In genomic region chr17:75629157-75629556, GRCh38 we compare ENCODE assay signal across 18 cellular contexts. TPM values are rescaled to one million over a fixed set of nuclear protein-coding genes. Genes with fewer than 3 reads are reported as not detected.
DNase-seq lines count a peak whose midpoint lies in the region; ATAC-seq, FAIRE-seq and TF ChIP-seq lines count a peak whose summit lies in the region.
"Had no signal": no experiment of that assay in that cellular context is flagged by ENCODE, and none has a peak within 500 bp of the region (broad histone marks: within the 10 kb centered on the region; RNA-seq: fewer than 3 reads in every experiment).

No MANE protein-coding gene starts in this region.

- H3K9me2 ChIP-seq in OCI-LY7 (ENCODE audit: insufficient read depth, low read length) = no peaks in the 10 kb centered on the region

- TF ChIP-seq CTCF in HepG2 (CRISPR knock-in tag; IDR thresholded peaks at IDR 0.05) = no peak
- TF ChIP-seq CTCF in right lobe of liver (IDR thresholded peaks at IDR 0.05) = no peak
- peak; percentile 21; the same call in 1 of the 2 replicates for TF ChIP-seq CTCF in WERI-Rb-1 (IDR thresholded peaks at IDR 0.05; ENCODE audit: low read depth, low read length)
- no peak for TF ChIP-seq CTCF in OCI-LY7 (conservative IDR thresholded peaks at IDR 0.05; ENCODE audit: low read length)

- TF ChIP-seq POLR2A in HepG2 (IDR thresholded peaks at IDR 0.05; ENCODE audit: insufficient read depth in 1 of 2, low read depth in 2 of 2, low read length in 2 of 2) (no peak), right lobe of liver (IDR thresholded peaks at IDR 0.05) (no peak)

- H3K4me1 ChIP-seq in HepG2 (ENCODE audit: insufficient read depth, low read length) (peaks cover 17% of the 10 kb centered on the region), right lobe of liver (peaks cover 0 to 16% (median 7%) of the 10 kb centered on the region in 4 donors), neuronal stem cell (ENCODE audit: control insufficient read depth in 2 of 2, insufficient read depth in 1 of 2, low read depth in 1 of 2, low read length in 2 of 2) (peaks cover 11 to 13% of the 10 kb centered on the region in 2 donors), OCI-LY7 (ENCODE audit: insufficient read depth, low read length, poor library complexity, severe bottlenecking) (peaks cover 31% of the 10 kb centered on the region)

- no peak overlapping the region for H3K9ac ChIP-seq in HepG2 (ENCODE audit: insufficient read depth, low read depth, low read length)
- H3K9ac ChIP-seq in neuronal stem cell (ENCODE audit: low read depth, low read length, poor library complexity) = no peak overlapping the region

- no peak for TF ChIP-seq EP300 in HepG2 (IDR thresholded peaks at IDR 0.05; ENCODE audit: low read depth in 2 of 2, low read length in 2 of 2)
- TF ChIP-seq EP300 in HepG2 (CRISPR knock-in tag; IDR thresholded peaks at IDR 0.05; ENCODE audit: borderline replicate concordance) = no peak

- no peak overlapping the region for H4K8ac ChIP-seq in neuronal stem cell (ENCODE audit: low read depth, low read length)

- no peak overlapping the region for H3K4ac ChIP-seq in neuronal stem cell (ENCODE audit: low read length)

- H4K20me1 ChIP-seq in HepG2 (ENCODE audit: insufficient read depth, low read length) (peaks cover 4% of the 10 kb centered on the region; the same call in 1 of the 2 replicates), OCI-LY7 (ENCODE audit: insufficient read depth, low read length) (no peaks in the 10 kb centered on the region)

- no peak for DNase-seq in HepG2 (ENCODE audit: low spot score)
- no peak for DNase-seq in right lobe of liver
- DNase-seq in WERI-Rb-1 = peak; percentile 30
- DNase-seq in neuronal stem cell (ENCODE audit: low spot score) = no peak
- no peak for DNase-seq in HPDE6-E6E7 (ENCODE audit: extremely low spot score)
- no peak for DNase-seq in OCI-LY7 (ENCODE audit: low spot score)
- DNase-seq: Caco-2; CD4-positive, alpha-beta T cell; KBM-7 had no signal

- intact Hi-C loops in HepG2 (cut with micrococcal nuclease; ENCODE audit: unreplicated experiment) = no loop called here
- intact Hi-C loops in right lobe of liver (cut with DNase I) = no loop called here
- intact Hi-C loops in OCI-LY7 (cut with micrococcal nuclease; ENCODE audit: unreplicated experiment) = no loop called here

- no peak overlapping the region for H3K27ac ChIP-seq in HepG2 (ENCODE audit: extremely low read length, insufficient read depth, low read length)
- H3K27ac ChIP-seq in right lobe of liver = no peak overlapping the region
- H3K27ac ChIP-seq in WERI-Rb-1 = peak overlapping the region; percentile 80
- H3K27ac ChIP-seq in neuronal stem cell (replicated peaks; ENCODE audit: low read length) = no peak overlapping the region
- no peak overlapping the region for H3K27ac ChIP-seq in OCI-LY7 (ENCODE audit: low read depth, low read length, poor library complexity, severe bottlenecking)
- H3K27ac ChIP-seq: C4-2B, HL-60 had no signal

- H3K4me3 ChIP-seq in HepG2 (replicated peaks in 1 of 3; ENCODE audit: insufficient read depth in 1 of 3, low read depth in 2 of 3, low read length in 3 of 3) (no peak overlapping the region), right lobe of liver (no peak overlapping the region), WERI-Rb-1 (ENCODE audit: low read depth, low read length) (no peak overlapping the region), neuronal stem cell (ENCODE audit: low read length in 2 of 2) (no peak overlapping the region), OCI-LY7 (ENCODE audit: low read depth, low read length, poor library complexity, severe bottlenecking) (no peak overlapping the region)
- H3K4me3 ChIP-seq: HAP-1 had no signal

- no peak overlapping the region for H2BK12ac ChIP-seq in neuronal stem cell (ENCODE audit: low read length)

- CTCF ChIA-PET in HepG2 (lab: Yijun Ruan, JAX; ENCODE audit: low intra/inter-chr PET ratio, low total read pairs) (interaction anchor here (1.3 kb wide), 1 partner anchor 119 kb away, joined by 3 read pairs; no protein-coding TSS in a partner anchor), OCI-LY7 (lab: Charles Lee; ENCODE audit: unreplicated experiment) (interaction anchor here (0.7 kb wide), 1 partner anchor 61 kb away, joined by 3 read pairs; no protein-coding TSS in a partner anchor)

- BruUV-seq in HepG2 (replicated peaks; lab: Mats Ljungman, UMichigan) (no TSS peak), OCI-LY7 (replicated peaks; lab: Mats Ljungman, UMichigan) (no TSS peak)

- no peak overlapping the region for H3K14ac ChIP-seq in neuronal stem cell (ENCODE audit: low read length)

- 87% methylated on average over 11 of the region's 14 CpGs for WGBS in HepG2 (ENCODE audit: low lambda C conversion rate)
- WGBS in right lobe of liver (ENCODE audit: insufficient coverage, low coverage, low lambda C conversion rate, missing lambda C conversion rate) = no CpG with 5 or more reads among the region's 14 CpGs
- WGBS in neuronal stem cell (ENCODE audit: extremely low coverage in 2 of 2, insufficient read length in 2 of 2, insufficient replicate concordance in 1 of 2), 2 donors = no CpG with 5 or more reads among the region's 14 CpGs

- H3K27me3 ChIP-seq in HepG2 (ENCODE audit: control insufficient read depth in 1 of 2, insufficient read depth in 2 of 2, low read length in 2 of 2) = no peaks in the 10 kb centered on the region
- no peaks in the 10 kb centered on the region for H3K27me3 ChIP-seq in right lobe of liver
- H3K27me3 ChIP-seq in WERI-Rb-1 (ENCODE audit: insufficient read depth, low read depth, severe bottlenecking) = no peaks in the 10 kb centered on the region
- H3K27me3 ChIP-seq in neuronal stem cell (ENCODE audit: control insufficient read depth in 3 of 3, insufficient read depth in 3 of 3, low read depth in 1 of 3, low read length in 3 of 3) = no peaks in the 10 kb centered on the region

- in situ Hi-C loops in HepG2 (cut with HindIII; ENCODE audit: extremely low pct_ligation_motif_present, low pct_unique_long_range_greater_than_20kb) = no loop called here

- no peak overlapping the region for H3K23ac ChIP-seq in neuronal stem cell (ENCODE audit: low read depth, low read length, poor library complexity)

- no peak overlapping the region for H4K91ac ChIP-seq in neuronal stem cell (ENCODE audit: low read depth, low read length, poor library complexity)

- no peak overlapping the region for H2BK15ac ChIP-seq in neuronal stem cell (ENCODE audit: low read length)

- no peak overlapping the region for H2BK120ac ChIP-seq in neuronal stem cell (ENCODE audit: low read depth, low read length)

- H3K79me1 ChIP-seq in neuronal stem cell (ENCODE audit: low read depth, low read length) = no peaks in the 10 kb centered on the region

- H3K9me3 ChIP-seq in HepG2 (ENCODE audit: low read length) (no peaks in the 10 kb centered on the region), right lobe of liver (no peaks in the 10 kb centered on the region), WERI-Rb-1 (ENCODE audit: severe bottlenecking) (no peaks in the 10 kb centered on the region), neuronal stem cell (replicated peaks in 1 of 2; ENCODE audit: control insufficient read depth in 2 of 2, insufficient read depth in 1 of 2, low read depth in 1 of 2, low read length in 2 of 2) (no peaks in the 10 kb centered on the region), OCI-LY7 (ENCODE audit: low read length) (no peaks in the 10 kb centered on the region)
- H3K9me3 ChIP-seq: Caco-2, HAP-1 had no signal

- no peak for FAIRE-seq in HepG2 (lab: Jason Lieb, UNC)
- FAIRE-seq: D721Med, G401.6, GM19239, HTR-8/SVneo had no signal

- ATAC-seq in HepG2 = no peak
- no peak for ATAC-seq in right lobe of liver
- no peak for ATAC-seq in HG03039 (IDR thresholded peaks at IDR 0.05; ENCODE audit: unreplicated experiment)

- H3K79me2 ChIP-seq in HepG2 (ENCODE audit: insufficient read depth, low read length) = no peaks in the 10 kb centered on the region
- no peaks in the 10 kb centered on the region for H3K79me2 ChIP-seq in OCI-LY7 (ENCODE audit: insufficient read depth, low read depth, low read length)

- peak overlapping the region; percentile 28 for H3K18ac ChIP-seq in neuronal stem cell (ENCODE audit: low read length)

- H2AFZ ChIP-seq in HepG2 (ENCODE audit: low read length) = no peak overlapping the region
- H2AFZ ChIP-seq in neuronal stem cell (ENCODE audit: low read length) = no peak overlapping the region
- no peak overlapping the region for H2AFZ ChIP-seq in OCI-LY7 (ENCODE audit: low read length)

- H2AK5ac ChIP-seq in neuronal stem cell (ENCODE audit: low read depth, low read length) = no peak overlapping the region

- POLR2A ChIA-PET in HepG2 (lab: Yijun Ruan, JAX) = interaction anchor here (0.8 to 1.0 kb wide), 3 partner anchors 12 to 116 kb away, joined by 3 to 4 read pairs (median 4); a partner anchor contains a TSS
- POLR2A ChIA-PET in OCI-LY7 (lab: Charles Lee) = interaction anchor here (0.6 kb wide), 1 partner anchor 41 kb away, joined by 3 read pairs; no protein-coding TSS in a partner anchor

- H3K4me2 ChIP-seq in HepG2 (ENCODE audit: low read depth, low read length) (no peak overlapping the region), neuronal stem cell (ENCODE audit: insufficient read depth, low read length, poor library complexity, severe bottlenecking) (no peak overlapping the region), OCI-LY7 (ENCODE audit: low read length) (no peak overlapping the region)

- TF ChIP-seq RAD21 in HepG2 (CRISPR knock-in tag; IDR thresholded peaks at IDR 0.05) = no peak

- no peak overlapping the region for H2BK5ac ChIP-seq in neuronal stem cell (ENCODE audit: low read length)

- H3K36me3 ChIP-seq in HepG2 (replicated peaks in 1 of 2; ENCODE audit: control insufficient read depth in 1 of 2, insufficient read depth in 2 of 2, low read length in 2 of 2) = peaks cover 19 to 24% of the 10 kb centered on the region in 2 experiments; a peak in 4 of 5 replicates
- peaks cover 0 to 10% (median 3%) of the 10 kb centered on the region in 4 donors for H3K36me3 ChIP-seq in right lobe of liver
- H3K36me3 ChIP-seq in WERI-Rb-1 = peaks cover 20% of the 10 kb centered on the region
- H3K36me3 ChIP-seq in neuronal stem cell (replicated peaks in 1 of 2; ENCODE audit: control insufficient read depth in 2 of 2, insufficient read depth in 2 of 2, low read length in 2 of 2) = peaks cover 11 to 16% of the 10 kb centered on the region in 2 donors
- H3K36me3 ChIP-seq in OCI-LY7 (ENCODE audit: insufficient read depth, low read length) = peaks cover 22% of the 10 kb centered on the region; the same call in 1 of the 2 replicates

RNA-seq across cellular contexts. Expression of gene SMIM5, which starts 4.1 kb away (rescaled TPM):
- total RNA-seq in HepG2 (2016; rRNA removed; fragmentation: Illumina TruSeq; extraction: Trizol) = not detected in 2 replicates
- not detected in 2 replicates for total RNA-seq in HepG2 (2016; cell fraction: cytosol; rRNA removed; fragmentation: Illumina TruSeq; extraction: Trizol; ENCODE audit: low read depth)
- 0.09 TPM in 1 of 2 replicates, not detected in the other for total RNA-seq in HepG2 (2016; cell fraction: insoluble cytoplasmic fraction; rRNA removed; fragmentation: Illumina TruSeq; extraction: Trizol)
- total RNA-seq in HepG2 (2016; cell fraction: membrane; rRNA removed; fragmentation: Illumina TruSeq; extraction: Trizol) = not detected in 2 replicates
- total RNA-seq in HepG2 (2016; cell fraction: nucleus; rRNA removed; fragmentation: Illumina TruSeq; extraction: Trizol) = not detected in 2 replicates
- polyA plus RNA-seq in HepG2 (2011; rRNA removed) = 0.05 TPM in 1 of 2 replicates, not detected in the other
- 0.05 TPM in 1 of 2 replicates, not detected in the other for polyA plus RNA-seq in HepG2 (2011; cell fraction: cytosol; rRNA removed)
- polyA plus RNA-seq in HepG2 (2011; cell fraction: nucleus; rRNA removed) = 0.35 and 0.80 TPM in 2 replicates
- polyA plus RNA-seq in HepG2 (2012) = 0.20 and 0.48 TPM in 2 replicates
- not detected in 2 replicates for polyA plus RNA-seq in HepG2 (2016; cell fraction: cytosol; fragmentation: Illumina TruSeq; extraction: Trizol; ENCODE audit: low read depth)
- polyA plus RNA-seq in HepG2 (2016; cell fraction: insoluble cytoplasmic fraction; fragmentation: Illumina TruSeq; extraction: Trizol; ENCODE audit: low read depth) = 0.14 TPM in 1 of 2 replicates, not detected in the other
- polyA plus RNA-seq in HepG2 (2016; cell fraction: membrane; fragmentation: Illumina TruSeq; extraction: Trizol; ENCODE audit: low read depth) = not detected in 2 replicates
- polyA plus RNA-seq in HepG2 (2016; cell fraction: nucleus; fragmentation: Illumina TruSeq; extraction: Trizol; ENCODE audit: insufficient read depth, low read depth) = not detected in 2 replicates
- not detected in 2 replicates for polyA minus RNA-seq in HepG2 (2011; rRNA and poly(A)+ RNA removed; ENCODE audit: low replicate concordance)
- not detected in 2 replicates for polyA minus RNA-seq in HepG2 (2011; cell fraction: cytosol; rRNA and poly(A)+ RNA removed)
- 0.26 TPM in 1 of 2 replicates, not detected in the other for polyA minus RNA-seq in HepG2 (2011; cell fraction: nucleus; rRNA and poly(A)+ RNA removed)
- under 1 TPM in 5 of 6 experiments, not detected in 1; 0.06 to 0.78 (median 0.29) TPM for total RNA-seq in right lobe of liver
- not detected for polyA plus RNA-seq in neuronal stem cell (2013, experiment 1 of 2)
- polyA plus RNA-seq in neuronal stem cell (2013, experiment 2 of 2) = not detected
- 0.06 TPM in 1 of 2 replicates, not detected in the other for total RNA-seq in OCI-LY7 (2014; rRNA removed; shearing (Covaris generic))
- total RNA-seq in OCI-LY7 (2022) = not detected in 2 replicates
- total RNA-seq: H4 had no signal

RNA-seq across cellular contexts. Expression of gene RECQL5, which starts 37.8 kb away (rescaled TPM):
- 17.8 and 32.0 TPM in 2 replicates for total RNA-seq in HepG2 (2016; rRNA removed; fragmentation: Illumina TruSeq; extraction: Trizol)
- total RNA-seq in HepG2 (2016; cell fraction: cytosol; rRNA removed; fragmentation: Illumina TruSeq; extraction: Trizol; ENCODE audit: low read depth) = 38.8 and 39.2 TPM in 2 replicates
- total RNA-seq in HepG2 (2016; cell fraction: insoluble cytoplasmic fraction; rRNA removed; fragmentation: Illumina TruSeq; extraction: Trizol) = 17.8 and 31.1 TPM in 2 replicates
- 9.2 and 11.3 TPM in 2 replicates for total RNA-seq in HepG2 (2016; cell fraction: membrane; rRNA removed; fragmentation: Illumina TruSeq; extraction: Trizol)
- 41.9 and 45.5 TPM in 2 replicates for total RNA-seq in HepG2 (2016; cell fraction: nucleus; rRNA removed; fragmentation: Illumina TruSeq; extraction: Trizol)
- 27.7 and 33.4 TPM in 2 replicates for polyA plus RNA-seq in HepG2 (2011; rRNA removed)
- polyA plus RNA-seq in HepG2 (2011; cell fraction: cytosol; rRNA removed) = 8.7 and 11.9 TPM in 2 replicates
- 256 and 300 TPM in 2 replicates for polyA plus RNA-seq in HepG2 (2011; cell fraction: nucleus; rRNA removed)
- 38.2 and 41.9 TPM in 2 replicates for polyA plus RNA-seq in HepG2 (2012)
- polyA plus RNA-seq in HepG2 (2016; cell fraction: cytosol; fragmentation: Illumina TruSeq; extraction: Trizol; ENCODE audit: low read depth) = 1.7 and 1.9 TPM in 2 replicates
- polyA plus RNA-seq in HepG2 (2016; cell fraction: insoluble cytoplasmic fraction; fragmentation: Illumina TruSeq; extraction: Trizol; ENCODE audit: low read depth) = 12.2 and 17.3 TPM in 2 replicates
- 3.6 and 4.1 TPM in 2 replicates for polyA plus RNA-seq in HepG2 (2016; cell fraction: membrane; fragmentation: Illumina TruSeq; extraction: Trizol; ENCODE audit: low read depth)
- polyA plus RNA-seq in HepG2 (2016; cell fraction: nucleus; fragmentation: Illumina TruSeq; extraction: Trizol; ENCODE audit: insufficient read depth, low read depth) = 112 and 116 TPM in 2 replicates
- polyA minus RNA-seq in HepG2 (2011; rRNA and poly(A)+ RNA removed; ENCODE audit: low replicate concordance) = 51.0 and 71.9 TPM in 2 replicates
- polyA minus RNA-seq in HepG2 (2011; cell fraction: cytosol; rRNA and poly(A)+ RNA removed) = 15.1 and 15.3 TPM in 2 replicates
- polyA minus RNA-seq in HepG2 (2011; cell fraction: nucleus; rRNA and poly(A)+ RNA removed) = 69.1 and 72.6 TPM in 2 replicates
- 10 to 100 TPM; 13.5 to 24.8 (median 18.4) TPM for total RNA-seq in right lobe of liver
- polyA plus RNA-seq in neuronal stem cell (2013, experiment 1 of 2) = 16.5 TPM
- polyA plus RNA-seq in neuronal stem cell (2013, experiment 2 of 2) = 16.0 TPM
- total RNA-seq in OCI-LY7 (2014; rRNA removed; shearing (Covaris generic)) = 90.0 and 91.9 TPM in 2 replicates
- total RNA-seq in OCI-LY7 (2022) = 133 and 139 TPM in 2 replicates

RNA-seq across cellular contexts. Expression of gene SAP30BP, which starts 38.0 kb away (rescaled TPM):
- total RNA-seq in HepG2 (2016; rRNA removed; fragmentation: Illumina TruSeq; extraction: Trizol) (99.4 and 109 TPM in 2 replicates), right lobe of liver (10 to 100 TPM; 24.0 to 36.0 (median 27.0) TPM), OCI-LY7 (2022) (180 and 187 TPM in 2 replicates)
- total RNA-seq in HepG2 (2016; cell fraction: cytosol; rRNA removed; fragmentation: Illumina TruSeq; extraction: Trizol; ENCODE audit: low read depth) = 35.7 and 41.2 TPM in 2 replicates
- 105 and 112 TPM in 2 replicates for total RNA-seq in HepG2 (2016; cell fraction: insoluble cytoplasmic fraction; rRNA removed; fragmentation: Illumina TruSeq; extraction: Trizol)
- total RNA-seq in HepG2 (2016; cell fraction: membrane; rRNA removed; fragmentation: Illumina TruSeq; extraction: Trizol) = 35.1 and 45.2 TPM in 2 replicates
- total RNA-seq in HepG2 (2016; cell fraction: nucleus; rRNA removed; fragmentation: Illumina TruSeq; extraction: Trizol) = 76.4 and 82.2 TPM in 2 replicates
- polyA plus RNA-seq in HepG2 (2011; rRNA removed) = 67.7 and 80.1 TPM in 2 replicates
- polyA plus RNA-seq in HepG2 (2011; cell fraction: cytosol; rRNA removed) = 59.4 and 67.4 TPM in 2 replicates
- polyA plus RNA-seq in HepG2 (2011; cell fraction: nucleus; rRNA removed) = 191 and 218 TPM in 2 replicates
- 57.3 and 65.0 TPM in 2 replicates for polyA plus RNA-seq in HepG2 (2012)
- 20.2 and 20.5 TPM in 2 replicates for polyA plus RNA-seq in HepG2 (2016; cell fraction: cytosol; fragmentation: Illumina TruSeq; extraction: Trizol; ENCODE audit: low read depth)
- 110 and 119 TPM in 2 replicates for polyA plus RNA-seq in HepG2 (2016; cell fraction: insoluble cytoplasmic fraction; fragmentation: Illumina TruSeq; extraction: Trizol; ENCODE audit: low read depth)
- 27.8 and 32.7 TPM in 2 replicates for polyA plus RNA-seq in HepG2 (2016; cell fraction: membrane; fragmentation: Illumina TruSeq; extraction: Trizol; ENCODE audit: low read depth)
- 131 and 143 TPM in 2 replicates for polyA plus RNA-seq in HepG2 (2016; cell fraction: nucleus; fragmentation: Illumina TruSeq; extraction: Trizol; ENCODE audit: insufficient read depth, low read depth)
- 42.3 and 45.2 TPM in 2 replicates for polyA minus RNA-seq in HepG2 (2011; rRNA and poly(A)+ RNA removed; ENCODE audit: low replicate concordance)
- 17.6 and 28.8 TPM in 2 replicates for polyA minus RNA-seq in HepG2 (2011; cell fraction: cytosol; rRNA and poly(A)+ RNA removed)
- 90.4 and 101 TPM in 2 replicates for polyA minus RNA-seq in HepG2 (2011; cell fraction: nucleus; rRNA and poly(A)+ RNA removed)
- 54.0 TPM for polyA plus RNA-seq in neuronal stem cell (2013, experiment 1 of 2)
- 51.1 TPM for polyA plus RNA-seq in neuronal stem cell (2013, experiment 2 of 2)
- 122 and 127 TPM in 2 replicates for total RNA-seq in OCI-LY7 (2014; rRNA removed; shearing (Covaris generic))

RNA-seq across cellular contexts. Expression of gene MYO15B, which starts 41.6 kb away (rescaled TPM):
- total RNA-seq in HepG2 (2016; rRNA removed; fragmentation: Illumina TruSeq; extraction: Trizol) (1.9 and 2.8 TPM in 2 replicates), right lobe of liver (100 to 1,000 TPM in 1 of 6 experiments, 10 to 100 TPM in 5; 26.4 to 104 (median 52.9) TPM), OCI-LY7 (2022) (17.7 and 19.2 TPM in 2 replicates)
- total RNA-seq in HepG2 (2016; cell fraction: cytosol; rRNA removed; fragmentation: Illumina TruSeq; extraction: Trizol; ENCODE audit: low read depth) = 0.61 and 0.79 TPM in 2 replicates
- total RNA-seq in HepG2 (2016; cell fraction: insoluble cytoplasmic fraction; rRNA removed; fragmentation: Illumina TruSeq; extraction: Trizol) = 1.1 and 2.7 TPM in 2 replicates
- 0.83 and 1.2 TPM in 2 replicates for total RNA-seq in HepG2 (2016; cell fraction: membrane; rRNA removed; fragmentation: Illumina TruSeq; extraction: Trizol)
- total RNA-seq in HepG2 (2016; cell fraction: nucleus; rRNA removed; fragmentation: Illumina TruSeq; extraction: Trizol) = 3.0 and 3.8 TPM in 2 replicates
- polyA plus RNA-seq in HepG2 (2011; rRNA removed) = 8.1 and 11.2 TPM in 2 replicates
- polyA plus RNA-seq in HepG2 (2011; cell fraction: cytosol; rRNA removed) = 1.6 and 2.5 TPM in 2 replicates
- 122 and 144 TPM in 2 replicates for polyA plus RNA-seq in HepG2 (2011; cell fraction: nucleus; rRNA removed)
- polyA plus RNA-seq in HepG2 (2012) = 9.5 and 12.7 TPM in 2 replicates
- polyA plus RNA-seq in HepG2 (2016; cell fraction: cytosol; fragmentation: Illumina TruSeq; extraction: Trizol; ENCODE audit: low read depth) = 0.53 and 1.00 TPM in 2 replicates
- polyA plus RNA-seq in HepG2 (2016; cell fraction: insoluble cytoplasmic fraction; fragmentation: Illumina TruSeq; extraction: Trizol; ENCODE audit: low read depth) = 0.63 and 1.4 TPM in 2 replicates
- polyA plus RNA-seq in HepG2 (2016; cell fraction: membrane; fragmentation: Illumina TruSeq; extraction: Trizol; ENCODE audit: low read depth) = 0.49 and 0.86 TPM in 2 replicates
- 12.0 and 13.6 TPM in 2 replicates for polyA plus RNA-seq in HepG2 (2016; cell fraction: nucleus; fragmentation: Illumina TruSeq; extraction: Trizol; ENCODE audit: insufficient read depth, low read depth)
- 7.2 and 13.2 TPM in 2 replicates for polyA minus RNA-seq in HepG2 (2011; rRNA and poly(A)+ RNA removed; ENCODE audit: low replicate concordance)
- 3.0 and 6.8 TPM in 2 replicates for polyA minus RNA-seq in HepG2 (2011; cell fraction: cytosol; rRNA and poly(A)+ RNA removed)
- polyA minus RNA-seq in HepG2 (2011; cell fraction: nucleus; rRNA and poly(A)+ RNA removed) = 16.5 and 25.7 TPM in 2 replicates
- polyA plus RNA-seq in neuronal stem cell (2013, experiment 1 of 2) = 8.5 TPM
- polyA plus RNA-seq in neuronal stem cell (2013, experiment 2 of 2) = 8.9 TPM
- total RNA-seq in OCI-LY7 (2014; rRNA removed; shearing (Covaris generic)) = 8.9 and 9.7 TPM in 2 replicates
